In genomic region chr21:26079376-26079775, GRCh38 we compare ENCODE assay signal across 22 cellular contexts.
DNase-seq lines count a peak whose midpoint lies in the region; ATAC-seq and TF ChIP-seq lines count a peak whose summit lies in the region.
"Had no signal": no experiment of that assay in that cellular context is flagged by ENCODE, and none has a peak within 500 bp of the region (broad histone marks: within the 10 kb centered on the region; RNA-seq: fewer than 3 reads in every experiment).

No MANE protein-coding gene starts in this region.

- H3K27ac ChIP-seq in PC-3 (ENCODE audit: low read length) = peak overlapping the region; percentile 6; the same call in 1 of the 2 replicates
- H3K27ac ChIP-seq: suprapubic skin had no signal

- H2AFZ ChIP-seq in PC-3 (ENCODE audit: low read length) = no peak overlapping the region

- no peaks in the 10 kb centered on the region for H3K36me3 ChIP-seq in PC-3 (ENCODE audit: low read depth, low read length)
- H3K36me3 ChIP-seq: heart right ventricle, suprapubic skin had no signal

- H3K27me3 Mint-ChIP-seq in endothelial cell (ENCODE audit: unreplicated experiment) = peaks cover 4% of the 10 kb centered on the region
- H3K27me3 Mint-ChIP-seq: effector memory CD8-positive, alpha-beta T cell had no signal

- peak overlapping the region; percentile 90 for H3K27ac Mint-ChIP-seq in endothelial cell (ENCODE audit: unreplicated experiment)
- H3K27ac Mint-ChIP-seq: effector memory CD8-positive, alpha-beta T cell; immature natural killer cell had no signal

- H3K4me1 ChIP-seq in PC-3 (ENCODE audit: insufficient read depth, low read length) = peaks cover 11% of the 10 kb centered on the region
- H3K4me1 ChIP-seq: suprapubic skin had no signal

- H3F3A ChIP-seq in PC-3 (ENCODE audit: low read length, unreplicated experiment) = no peaks in the 10 kb centered on the region

- H3K9me2 ChIP-seq in PC-3 (replicated peaks; ENCODE audit: low read length) = no peaks in the 10 kb centered on the region

- no TSS peak for BruUV-seq in PC-3 (replicated peaks; lab: Mats Ljungman, UMichigan)

- DNase-seq in EL (peak; percentile 67), PC-3 (peak; percentile 58), endothelial cell (ENCODE audit: low spot score) (no peak), non-pigmented ciliary epithelial cell (ENCODE audit: low read depth) (peak; percentile 44), dedifferentiated amniotic fluid mesenchymal stem cell (ENCODE audit: extremely low spot score) (no peak), NCI-H446 (lab: John Stamatoyannopoulos, UW) (no peak)
- DNase-seq: ACHN; activated naive CD4-positive, alpha-beta T cell treated with anti-CD3 and anti-CD28 coated beads, Interleukin-2, amount 50 U/mL, for 16 hours; activated T-cell treated with anti-CD3 and anti-CD28 coated beads, Interleukin-2, amount 50 U/mL, for 4 hours; C1 segment of cervical spinal cord; effector memory CD8-positive, alpha-beta T cell; heart right ventricle; immature natural killer cell; Kasumi-1; NCI-H1105 treated with DMSO at 0.1 percent for 48 hours; NCI-H524 treated with DMSO at 0.1 percent for 48 hours; retina; stimulated activated CD4-positive, alpha-beta T cell treated with anti-CD3 and anti-CD28 coated beads, Interleukin-15, amount 100 ng/mL, for 24 hours had no signal

- H3K4me2 ChIP-seq in PC-3 (ENCODE audit: low read length) = no peak overlapping the region

- POLR2A ChIA-PET in PC-3 (lab: Charles Lee; ENCODE audit: unreplicated experiment) = no interaction called here

- peaks cover 53% of the 10 kb centered on the region for H3K4me1 Mint-ChIP-seq in endothelial cell (ENCODE audit: unreplicated experiment)

- TF ChIP-seq CTCF in PC-3 (conservative IDR thresholded peaks at IDR 0.05; ENCODE audit: low read depth, low read length) = no peak
- TF ChIP-seq CTCF in endothelial cell (IDR thresholded peaks at IDR 0.05; ENCODE audit: unreplicated experiment) = no peak

- H3K9me3 Mint-ChIP-seq in endothelial cell (ENCODE audit: unreplicated experiment) = no peaks in the 10 kb centered on the region
- H3K9me3 Mint-ChIP-seq: activated T-cell treated with anti-CD3 and anti-CD28 coated beads, Interleukin-2, amount 50 U/mL, for 4 hours; effector memory CD8-positive, alpha-beta T cell had no signal

- intact Hi-C loops in PC-3 (cut with micrococcal nuclease) = no loop called here

- CTCF ChIA-PET in PC-3 (lab: Charles Lee) = no interaction called here

- peaks cover 79% of the 10 kb centered on the region for H3K79me2 ChIP-seq in PC-3 (ENCODE audit: low read length)

- H3K4me3 Mint-ChIP-seq in endothelial cell (ENCODE audit: unreplicated experiment) = no peak overlapping the region
- H3K4me3 Mint-ChIP-seq: activated T-cell treated with anti-CD3 and anti-CD28 coated beads, Interleukin-2, amount 50 U/mL, for 4 hours; effector memory CD8-positive, alpha-beta T cell; immature natural killer cell had no signal

- no peaks in the 10 kb centered on the region for H4K20me1 ChIP-seq in PC-3 (ENCODE audit: low read length)

- H3K27me3 ChIP-seq in PC-3 (ENCODE audit: low read length) = no peaks in the 10 kb centered on the region
- H3K27me3 ChIP-seq: heart right ventricle, suprapubic skin had no signal

- no peak overlapping the region for H3K4me3 ChIP-seq in PC-3 (ENCODE audit: low read length)
- H3K4me3 ChIP-seq: heart right ventricle, suprapubic skin had no signal

- ATAC-seq in PC-3 (peak; percentile 79), HG03280 (IDR thresholded peaks at IDR 0.05; ENCODE audit: unreplicated experiment) (no peak), HG03095 (IDR thresholded peaks at IDR 0.05; ENCODE audit: unreplicated experiment) (no peak)
- ATAC-seq: activated CD4-positive, CD25-positive, alpha-beta regulatory T cell treated with anti-CD3 and anti-CD28 coated beads, Interleukin-2, amount 50 U/mL, for 24 hours; activated T-cell treated with anti-CD3 and anti-CD28 coated beads, Interleukin-2, amount 50 U/mL, for 4 hours; effector memory CD8-positive, alpha-beta T cell had no signal

- no peak overlapping the region for H3K9ac ChIP-seq in PC-3 (ENCODE audit: low read length)

- H3K9me3 ChIP-seq in PC-3 (ENCODE audit: low read length) = no peaks in the 10 kb centered on the region
- H3K9me3 ChIP-seq: heart right ventricle, suprapubic skin had no signal

- peaks cover 12% of the 10 kb centered on the region for H3K36me3 Mint-ChIP-seq in endothelial cell (ENCODE audit: low read depth, unreplicated experiment)
- H3K36me3 Mint-ChIP-seq: immature natural killer cell had no signal

Comparison
In these comparisons a context has a peak if more than half of its experiments do, and no peak if none do; other contexts are left out.
1. DNase-seq: peak in EL (single experiment), PC-3 (single experiment) and non-pigmented ciliary epithelial cell (single experiment); none in endothelial cell (single experiment), dedifferentiated amniotic fluid mesenchymal stem cell (single experiment) and NCI-H446 (0 of 2).